ENCODE assay signal across 8 cellular contexts in the genomic region with DNA sequence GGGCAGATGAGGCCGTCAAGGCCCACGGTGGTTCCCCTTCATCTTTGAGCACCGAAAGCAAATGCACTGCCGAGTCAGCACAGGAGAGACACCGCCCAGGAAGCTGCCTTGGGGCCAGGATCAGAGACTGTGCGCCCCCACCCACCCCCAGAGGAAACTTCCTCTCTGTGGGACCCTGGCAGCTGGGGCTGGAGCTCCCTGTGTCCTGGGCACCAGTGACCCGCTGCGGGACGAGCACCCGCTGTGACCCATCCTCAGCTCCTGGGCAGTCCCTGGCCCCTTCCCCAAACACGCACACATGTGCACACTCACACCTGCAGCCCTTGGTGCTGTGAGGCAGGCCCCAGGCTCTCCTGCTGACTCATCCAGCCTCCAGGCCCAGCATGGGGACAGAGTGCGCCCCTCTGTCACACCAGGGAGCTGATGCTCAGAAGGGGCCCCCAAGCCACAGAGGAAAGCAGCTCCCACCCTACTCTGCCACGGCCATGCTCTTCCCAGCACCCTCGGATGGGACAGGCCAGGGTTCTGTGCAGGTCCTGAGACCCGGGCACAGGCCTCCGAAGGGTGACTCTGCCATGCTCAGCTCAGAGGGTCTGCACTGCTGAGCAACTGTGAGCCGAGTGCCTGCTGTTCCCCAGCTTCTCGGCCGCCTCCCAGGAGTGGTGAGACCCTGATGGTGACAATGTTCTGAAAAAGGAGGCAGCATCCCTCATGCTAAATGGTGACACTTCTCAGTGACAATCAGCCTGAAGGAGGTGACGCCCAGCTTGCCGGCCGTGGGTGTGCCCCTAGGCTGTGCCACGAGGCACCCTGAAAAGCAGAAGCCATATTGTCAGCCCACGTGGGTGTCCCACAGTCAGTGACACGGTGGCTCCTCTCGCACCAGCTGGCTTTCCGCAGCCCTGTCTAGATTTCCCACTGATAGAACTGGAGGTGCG. TPM values are rescaled to one million over a fixed set of nuclear protein-coding genes. Genes with fewer than 3 reads are reported as not detected.
DNase-seq lines count a peak whose midpoint lies in the region; ATAC-seq, FAIRE-seq and TF ChIP-seq lines count a peak whose summit lies in the region.

No MANE protein-coding gene starts in this region.

- H3K27ac ChIP-seq in CD4-positive, CD25-positive, alpha-beta regulatory T cell (ENCODE audit: insufficient read depth, low read length, poor library complexity, severe bottlenecking) = peak overlapping the region; percentile 85
- H3K27ac ChIP-seq in foreskin keratinocyte = peak overlapping the region; percentile 39

- intact Hi-C loops in activated CD8-positive, alpha-beta T cell treated with anti-CD3 and anti-CD28 coated beads for 36 hours (cut with micrococcal nuclease) = loop anchor here (5.0 kb wide), 1 partner anchor 39 kb away; no protein-coding TSS in a partner anchor

- H3K9me3 ChIP-seq in CD4-positive, CD25-positive, alpha-beta regulatory T cell (ENCODE audit: control insufficient read depth in 2 of 2, low read length in 2 of 2) = no peaks in the 10 kb centered on the region

- H3K27me3 ChIP-seq in CD4-positive, CD25-positive, alpha-beta regulatory T cell (ENCODE audit: control insufficient read depth, insufficient read depth, low read length) = no peaks in the 10 kb centered on the region
- no peaks in the 10 kb centered on the region for H3K27me3 ChIP-seq in foreskin keratinocyte

- TF ChIP-seq CTCF in activated CD8-positive, alpha-beta T cell treated with anti-CD3 and anti-CD28 coated beads for 36 hours (IDR thresholded peaks at IDR 0.05) = no peak
- TF ChIP-seq CTCF in foreskin keratinocyte (conservative IDR thresholded peaks at IDR 0.05) = no peak

- H3K27ac Mint-ChIP-seq in CD4-positive, CD25-positive, alpha-beta regulatory T cell = peak overlapping the region; percentile 89 to 99 (median 96)
- H3K27ac Mint-ChIP-seq in activated CD8-positive, alpha-beta T cell treated with anti-CD3 and anti-CD28 coated beads for 36 hours = peak overlapping the region; percentile 79
- H3K27ac Mint-ChIP-seq in stimulated activated memory B cell treated with anti-CD40 and anti-IgM and Interleukin-4, amounts not matched to agents 10 μg/mL and 1 μg/mL and 100 μg/mL, for 72 hours = peak overlapping the region; percentile 75

- no peaks in the 10 kb centered on the region for H3K9me3 Mint-ChIP-seq in CD4-positive, CD25-positive, alpha-beta regulatory T cell
- no peaks in the 10 kb centered on the region for H3K9me3 Mint-ChIP-seq in activated CD8-positive, alpha-beta T cell treated with anti-CD3 and anti-CD28 coated beads for 36 hours
- H3K9me3 Mint-ChIP-seq in stimulated activated memory B cell treated with anti-CD40 and anti-IgM and Interleukin-4, amounts not matched to agents 10 μg/mL and 1 μg/mL and 100 μg/mL, for 72 hours = no peaks in the 10 kb centered on the region

- H3K4me1 Mint-ChIP-seq in CD4-positive, CD25-positive, alpha-beta regulatory T cell = peaks cover 0 to 61% (median 28%) of the 10 kb centered on the region in 4 donors
- peaks cover 43% of the 10 kb centered on the region for H3K4me1 Mint-ChIP-seq in activated CD8-positive, alpha-beta T cell treated with anti-CD3 and anti-CD28 coated beads for 36 hours (ENCODE audit: low read depth)
- H3K4me1 Mint-ChIP-seq in stimulated activated memory B cell treated with anti-CD40 and anti-IgM and Interleukin-4, amounts not matched to agents 10 μg/mL and 1 μg/mL and 100 μg/mL, for 72 hours = peaks cover 60% of the 10 kb centered on the region

- peak; percentile 59 to 62 for ATAC-seq in CD4-positive, CD25-positive, alpha-beta regulatory T cell (ENCODE audit: low read depth in 2 of 2)
- ATAC-seq in HG03280 (IDR thresholded peaks at IDR 0.05; ENCODE audit: unreplicated experiment) (peak; percentile 39), foreskin keratinocyte (no peak), HG03025 (IDR thresholded peaks at IDR 0.05; ENCODE audit: low FRiP score, unreplicated experiment) (no peak)
- ATAC-seq in activated CD8-positive, alpha-beta T cell treated with anti-CD3 and anti-CD28 coated beads for 36 hours = peak; percentile 59
- peak; percentile 63 for ATAC-seq in stimulated activated memory B cell treated with anti-CD40 and anti-IgM and Interleukin-4, amounts not matched to agents 10 μg/mL and 1 μg/mL and 100 μg/mL, for 72 hours

- no peaks in the 10 kb centered on the region for H3K27me3 Mint-ChIP-seq in CD4-positive, CD25-positive, alpha-beta regulatory T cell
- no peaks in the 10 kb centered on the region for H3K27me3 Mint-ChIP-seq in activated CD8-positive, alpha-beta T cell treated with anti-CD3 and anti-CD28 coated beads for 36 hours
- H3K27me3 Mint-ChIP-seq in stimulated activated memory B cell treated with anti-CD40 and anti-IgM and Interleukin-4, amounts not matched to agents 10 μg/mL and 1 μg/mL and 100 μg/mL, for 72 hours = no peaks in the 10 kb centered on the region

- H3K36me3 Mint-ChIP-seq in CD4-positive, CD25-positive, alpha-beta regulatory T cell = no peaks in the 10 kb centered on the region
- no peaks in the 10 kb centered on the region for H3K36me3 Mint-ChIP-seq in activated CD8-positive, alpha-beta T cell treated with anti-CD3 and anti-CD28 coated beads for 36 hours (ENCODE audit: low read depth)
- peaks cover 3% of the 10 kb centered on the region for H3K36me3 Mint-ChIP-seq in stimulated activated memory B cell treated with anti-CD40 and anti-IgM and Interleukin-4, amounts not matched to agents 10 μg/mL and 1 μg/mL and 100 μg/mL, for 72 hours

- H3K36me3 ChIP-seq in CD4-positive, CD25-positive, alpha-beta regulatory T cell (ENCODE audit: control insufficient read depth, insufficient read depth, low read length) = peaks cover 2% of the 10 kb centered on the region

- CTCF ChIA-PET in activated CD8-positive, alpha-beta T cell treated with anti-CD3 and anti-CD28 coated beads for 36 hours (lab: Charles Lee) = interaction anchor here (0.6 to 6.5 kb wide), 17 partner anchors 8 to 79 kb away, joined by 3 to 37 read pairs (median 4); partner anchors contain the start of genes APRT and TRAPPC2L

- TF ChIP-seq POLR2A in H54 (IDR thresholded peaks at IDR 0.05; ENCODE audit: low read depth, low read length) = no peak

- POLR2A ChIA-PET in activated CD8-positive, alpha-beta T cell treated with anti-CD3 and anti-CD28 coated beads for 36 hours (lab: Charles Lee) = interaction anchor here (0.5 to 6.7 kb wide), 23 partner anchors 9 to 762 kb away, joined by 3 to 81 read pairs (median 4); partner anchors contain the start of genes APRT, CDT1, CTU2 and CYBA

- peak overlapping the region; percentile 73 for H3K4me3 ChIP-seq in CD4-positive, CD25-positive, alpha-beta regulatory T cell (ENCODE audit: low read depth, low read length)

- FAIRE-seq in H54 (lab: Jason Lieb, UNC) = no peak

- H3K4me3 Mint-ChIP-seq in CD4-positive, CD25-positive, alpha-beta regulatory T cell = peak overlapping the region; percentile 87 to 98 (median 88)
- peak overlapping the region; percentile 68 for H3K4me3 Mint-ChIP-seq in activated CD8-positive, alpha-beta T cell treated with anti-CD3 and anti-CD28 coated beads for 36 hours
- peak overlapping the region; percentile 87 for H3K4me3 Mint-ChIP-seq in stimulated activated memory B cell treated with anti-CD40 and anti-IgM and Interleukin-4, amounts not matched to agents 10 μg/mL and 1 μg/mL and 100 μg/mL, for 72 hours

- peak; percentile 56 to 88 (median 71) for DNase-seq in CD4-positive, CD25-positive, alpha-beta regulatory T cell
- peak; percentile 80 for DNase-seq in activated CD8-positive, alpha-beta T cell treated with anti-CD3 and anti-CD28 coated beads for 36 hours
- peak in 1 of 2 donors; percentile 22 for DNase-seq in foreskin keratinocyte
- no peak for DNase-seq in H54 (ENCODE audit: insufficient read length, low spot score)
- DNase-seq in EL = no peak

- H3K4me1 ChIP-seq in CD4-positive, CD25-positive, alpha-beta regulatory T cell (ENCODE audit: control insufficient read depth, insufficient read depth, low read length, poor library complexity, severe bottlenecking) = peaks cover 72% of the 10 kb centered on the region
- peaks cover 18% of the 10 kb centered on the region for H3K4me1 ChIP-seq in foreskin keratinocyte

RNA-seq across cellular contexts. Expression of gene PIEZO1, which starts 3.6 kb away (rescaled TPM):
- 337 TPM for total RNA-seq in CD4-positive, CD25-positive, alpha-beta regulatory T cell
- polyA plus RNA-seq in CD4-positive, CD25-positive, alpha-beta regulatory T cell = 10 to 100 TPM; 18.1 to 23.6 (median 19.9) TPM
- 10 to 100 TPM; 87.7 to 91.8 TPM for total RNA-seq in activated CD8-positive, alpha-beta T cell treated with anti-CD3 and anti-CD28 coated beads for 36 hours
- total RNA-seq in foreskin keratinocyte = 184 and 213 TPM in 2 replicates
- 190 and 238 TPM in 2 replicates for polyA plus RNA-seq in foreskin keratinocyte

RNA-seq across cellular contexts. Expression of gene CDT1, which starts 22.2 kb away (rescaled TPM):
- 4.8 TPM for total RNA-seq in CD4-positive, CD25-positive, alpha-beta regulatory T cell
- polyA plus RNA-seq in CD4-positive, CD25-positive, alpha-beta regulatory T cell = 1 to 10 TPM in 2 of 4 donors, under 1 TPM in 2; 0.60 to 1.4 (median 1.2) TPM
- total RNA-seq in activated CD8-positive, alpha-beta T cell treated with anti-CD3 and anti-CD28 coated beads for 36 hours = 100 to 1,000 TPM; 180 to 182 TPM
- total RNA-seq in foreskin keratinocyte = 24.1 and 26.3 TPM in 2 replicates
- polyA plus RNA-seq in foreskin keratinocyte = 27.5 and 27.9 TPM in 2 replicates

RNA-seq across cellular contexts. Expression of gene APRT, which starts 30.3 kb away (rescaled TPM):
- total RNA-seq in CD4-positive, CD25-positive, alpha-beta regulatory T cell = 145 TPM
- 100 to 1,000 TPM; 370 to 489 (median 443) TPM for polyA plus RNA-seq in CD4-positive, CD25-positive, alpha-beta regulatory T cell
- total RNA-seq in activated CD8-positive, alpha-beta T cell treated with anti-CD3 and anti-CD28 coated beads for 36 hours = 100 to 1,000 TPM; 236 to 240 TPM
- 174 and 188 TPM in 2 replicates for total RNA-seq in foreskin keratinocyte
- polyA plus RNA-seq in foreskin keratinocyte = 312 and 330 TPM in 2 replicates

Comparison
In these comparisons a context has a peak if more than half of its experiments do, and no peak if none do; other contexts are left out.
1. ATAC-seq: peak in CD4-positive, CD25-positive, alpha-beta regulatory T cell (2 of 2), HG03280 (single experiment), activated CD8-positive, alpha-beta T cell treated with anti-CD3 and anti-CD28 coated beads for 36 hours (single experiment) and stimulated activated memory B cell treated with anti-CD40 and anti-IgM and Interleukin-4, amounts not matched to agents 10 μg/mL and 1 μg/mL and 100 μg/mL, for 72 hours (single experiment); none in foreskin keratinocyte (single experiment) and HG03025 (single experiment).
2. DNase-seq: peak in CD4-positive, CD25-positive, alpha-beta regulatory T cell (3 of 3) and activated CD8-positive, alpha-beta T cell treated with anti-CD3 and anti-CD28 coated beads for 36 hours (single experiment); none in H54 (single experiment) and EL (single experiment).
3. Peak in every context shown above with its lines, with median percentiles within 50 percentile points of each other: H3K27ac Mint-ChIP-seq and H3K4me3 Mint-ChIP-seq.